ENCODE assay signal across 1 cellular context in the genomic region with DNA sequence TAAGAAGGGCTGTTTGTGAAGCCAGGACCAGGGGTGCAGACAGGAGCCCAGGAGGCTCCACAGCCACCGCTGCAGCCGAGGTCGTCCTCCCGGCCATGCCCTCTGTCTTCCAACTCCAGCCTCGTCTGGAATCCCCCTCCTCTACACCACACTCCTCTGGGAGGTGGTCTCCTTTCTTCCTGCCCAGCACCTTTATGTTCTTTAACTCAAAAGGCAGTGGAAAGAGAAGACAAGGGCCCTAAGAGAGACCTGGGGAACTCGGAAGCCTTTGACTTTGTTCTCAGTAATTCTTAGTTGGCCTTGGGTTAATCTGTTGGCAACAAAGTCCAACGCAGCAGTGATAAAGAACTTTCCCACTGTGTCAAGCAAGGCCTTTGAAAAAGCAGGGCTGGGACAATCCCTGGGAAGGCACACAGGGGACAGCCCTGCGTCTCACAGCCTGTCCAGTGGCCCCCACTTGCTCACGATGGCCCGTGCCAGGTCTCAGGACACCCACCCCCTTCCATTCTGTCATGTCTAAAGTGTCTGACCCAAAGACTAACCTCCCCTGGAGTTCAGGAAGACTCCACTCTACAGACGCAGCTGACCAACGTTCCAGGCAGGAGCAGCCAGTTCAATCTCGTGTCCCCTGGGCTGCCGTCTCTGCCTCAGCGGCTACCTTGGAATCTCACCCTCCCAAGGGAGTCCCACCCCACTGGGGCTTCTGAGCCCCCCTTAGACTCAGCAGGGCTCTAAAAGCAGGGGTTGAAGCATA.
A peak's percentile ranks its signal among the peaks of the same experiment; 100 is the strongest.
TF ChIP-seq lines count a peak whose summit lies in the region.

No MANE protein-coding gene starts in this region.

TF ChIP-seq in HepG2, 621 proteins besides CTCF, POLR2A, EP300 and RAD21 (continued from another document and continues in another):
- TF ChIP-seq, protein P1, sequence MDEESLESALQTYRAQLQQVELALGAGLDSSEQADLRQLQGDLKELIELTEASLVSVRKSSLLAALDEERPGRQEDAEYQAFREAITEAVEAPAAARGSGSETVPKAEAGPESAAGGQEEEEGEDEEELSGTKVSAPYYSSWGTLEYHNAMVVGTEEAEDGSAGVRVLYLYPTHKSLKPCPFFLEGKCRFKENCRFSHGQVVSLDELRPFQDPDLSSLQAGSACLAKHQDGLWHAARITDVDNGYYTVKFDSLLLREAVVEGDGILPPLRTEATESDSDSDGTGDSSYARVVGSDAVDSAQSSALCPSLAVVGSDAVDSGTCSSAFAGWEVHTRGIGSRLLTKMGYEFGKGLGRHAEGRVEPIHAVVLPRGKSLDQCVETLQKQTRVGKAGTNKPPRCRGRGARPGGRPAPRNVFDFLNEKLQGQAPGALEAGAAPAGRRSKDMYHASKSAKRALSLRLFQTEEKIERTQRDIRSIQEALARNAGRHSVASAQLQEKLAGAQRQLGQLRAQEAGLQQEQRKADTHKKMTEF (CRISPR knock-in tag; IDR thresholded peaks at IDR 0.05) = peak; percentile 82
- TF ChIP-seq NR2C2 (CRISPR knock-in tag; IDR thresholded peaks at IDR 0.05; ENCODE audit: borderline replicate concordance) = peak; percentile 76
- TF ChIP-seq ZNF746 (CRISPR knock-in tag; IDR thresholded peaks at IDR 0.05) = 0 out of 2 replicates have a peak, but pooled peaks have one; percentile 2
- peak; percentile 62; the same call in 1 of the 2 replicates for TF ChIP-seq MYNN (CRISPR knock-in tag; IDR thresholded peaks at IDR 0.05; ENCODE audit: low read depth)
- TF ChIP-seq, protein P2, sequence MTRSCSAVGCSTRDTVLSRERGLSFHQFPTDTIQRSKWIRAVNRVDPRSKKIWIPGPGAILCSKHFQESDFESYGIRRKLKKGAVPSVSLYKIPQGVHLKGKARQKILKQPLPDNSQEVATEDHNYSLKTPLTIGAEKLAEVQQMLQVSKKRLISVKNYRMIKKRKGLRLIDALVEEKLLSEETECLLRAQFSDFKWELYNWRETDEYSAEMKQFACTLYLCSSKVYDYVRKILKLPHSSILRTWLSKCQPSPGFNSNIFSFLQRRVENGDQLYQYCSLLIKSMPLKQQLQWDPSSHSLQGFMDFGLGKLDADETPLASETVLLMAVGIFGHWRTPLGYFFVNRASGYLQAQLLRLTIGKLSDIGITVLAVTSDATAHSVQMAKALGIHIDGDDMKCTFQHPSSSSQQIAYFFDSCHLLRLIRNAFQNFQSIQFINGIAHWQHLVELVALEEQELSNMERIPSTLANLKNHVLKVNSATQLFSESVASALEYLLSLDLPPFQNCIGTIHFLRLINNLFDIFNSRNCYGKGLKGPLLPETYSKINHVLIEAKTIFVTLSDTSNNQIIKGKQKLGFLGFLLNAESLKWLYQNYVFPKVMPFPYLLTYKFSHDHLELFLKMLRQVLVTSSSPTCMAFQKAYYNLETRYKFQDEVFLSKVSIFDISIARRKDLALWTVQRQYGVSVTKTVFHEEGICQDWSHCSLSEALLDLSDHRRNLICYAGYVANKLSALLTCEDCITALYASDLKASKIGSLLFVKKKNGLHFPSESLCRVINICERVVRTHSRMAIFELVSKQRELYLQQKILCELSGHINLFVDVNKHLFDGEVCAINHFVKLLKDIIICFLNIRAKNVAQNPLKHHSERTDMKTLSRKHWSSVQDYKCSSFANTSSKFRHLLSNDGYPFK (CRISPR knock-in tag; IDR thresholded peaks at IDR 0.05; ENCODE audit: borderline replicate concordance) = peak; percentile 58; the same call in 1 of the 2 replicates
- TF ChIP-seq ZNF12 (CRISPR knock-in tag; IDR thresholded peaks at IDR 0.05) = 0 out of 2 replicates have a peak, but pooled peaks have one; percentile 25
- peak; percentile 87 for TF ChIP-seq CBX5 (CRISPR knock-in tag; IDR thresholded peaks at IDR 0.05; ENCODE audit: borderline replicate concordance)
- 0 out of 2 replicates have a peak, but pooled peaks have one; percentile 45 for TF ChIP-seq MIER2 (CRISPR knock-in tag; IDR thresholded peaks at IDR 0.05)
- TF ChIP-seq ESRRA (CRISPR knock-in tag; IDR thresholded peaks at IDR 0.05; ENCODE audit: low read depth) = peak; percentile 77; the same call in 1 of the 2 replicates
- TF ChIP-seq, protein P3, sequence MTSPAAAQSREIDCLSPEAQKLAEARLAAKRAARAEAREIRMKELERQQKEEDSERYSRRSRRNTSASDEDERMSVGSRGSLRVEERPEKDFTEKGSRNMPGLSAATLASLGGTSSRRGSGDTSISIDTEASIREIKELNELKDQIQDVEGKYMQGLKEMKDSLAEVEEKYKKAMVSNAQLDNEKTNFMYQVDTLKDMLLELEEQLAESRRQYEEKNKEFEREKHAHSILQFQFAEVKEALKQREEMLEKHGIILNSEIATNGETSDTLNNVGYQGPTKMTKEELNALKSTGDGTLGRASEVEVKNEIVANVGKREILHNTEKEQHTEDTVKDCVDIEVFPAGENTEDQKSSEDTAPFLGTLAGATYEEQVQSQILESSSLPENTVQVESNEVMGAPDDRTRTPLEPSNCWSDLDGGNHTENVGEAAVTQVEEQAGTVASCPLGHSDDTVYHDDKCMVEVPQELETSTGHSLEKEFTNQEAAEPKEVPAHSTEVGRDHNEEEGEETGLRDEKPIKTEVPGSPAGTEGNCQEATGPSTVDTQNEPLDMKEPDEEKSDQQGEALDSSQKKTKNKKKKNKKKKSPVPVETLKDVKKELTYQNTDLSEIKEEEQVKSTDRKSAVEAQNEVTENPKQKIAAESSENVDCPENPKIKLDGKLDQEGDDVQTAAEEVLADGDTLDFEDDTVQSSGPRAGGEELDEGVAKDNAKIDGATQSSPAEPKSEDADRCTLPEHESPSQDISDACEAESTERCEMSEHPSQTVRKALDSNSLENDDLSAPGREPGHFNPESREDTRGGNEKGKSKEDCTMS (CRISPR knock-in tag; conservative IDR thresholded peaks at IDR 0.05) = no peak
- TF ChIP-seq REXO4 (CRISPR knock-in tag; IDR thresholded peaks at IDR 0.05; ENCODE audit: borderline replicate concordance) = no peak
- TF ChIP-seq, protein P4, sequence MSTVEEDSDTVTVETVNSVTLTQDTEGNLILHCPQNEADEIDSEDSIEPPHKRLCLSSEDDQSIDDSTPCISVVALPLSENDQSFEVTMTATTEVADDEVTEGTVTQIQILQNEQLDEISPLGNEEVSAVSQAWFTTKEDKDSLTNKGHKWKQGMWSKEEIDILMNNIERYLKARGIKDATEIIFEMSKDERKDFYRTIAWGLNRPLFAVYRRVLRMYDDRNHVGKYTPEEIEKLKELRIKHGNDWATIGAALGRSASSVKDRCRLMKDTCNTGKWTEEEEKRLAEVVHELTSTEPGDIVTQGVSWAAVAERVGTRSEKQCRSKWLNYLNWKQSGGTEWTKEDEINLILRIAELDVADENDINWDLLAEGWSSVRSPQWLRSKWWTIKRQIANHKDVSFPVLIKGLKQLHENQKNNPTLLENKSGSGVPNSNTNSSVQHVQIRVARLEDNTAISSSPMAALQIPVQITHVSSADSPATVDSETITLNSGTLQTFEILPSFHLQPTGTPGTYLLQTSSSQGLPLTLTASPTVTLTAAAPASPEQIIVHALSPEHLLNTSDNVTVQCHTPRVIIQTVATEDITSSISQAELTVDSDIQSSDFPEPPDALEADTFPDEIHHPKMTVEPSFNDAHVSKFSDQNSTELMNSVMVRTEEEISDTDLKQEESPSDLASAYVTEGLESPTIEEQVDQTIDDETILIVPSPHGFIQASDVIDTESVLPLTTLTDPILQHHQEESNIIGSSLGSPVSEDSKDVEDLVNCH (CRISPR knock-in tag; IDR thresholded peaks at IDR 0.05) = no peak
- TF ChIP-seq RBAK (CRISPR knock-in tag; IDR thresholded peaks at IDR 0.05) = 0 out of 2 replicates have a peak, but pooled peaks have one; percentile 66
- no peak for TF ChIP-seq ZFAT (CRISPR knock-in tag; conservative IDR thresholded peaks at IDR 0.05)
- 0 out of 2 replicates have a peak, but pooled peaks have one; percentile 41 for TF ChIP-seq KLF11 (CRISPR knock-in tag; IDR thresholded peaks at IDR 0.05)
- TF ChIP-seq CBFB (CRISPR knock-in tag; IDR thresholded peaks at IDR 0.05) = 0 out of 2 replicates have a peak, but pooled peaks have one; percentile 49
- no peak for TF ChIP-seq ZBTB2 (CRISPR knock-in tag; IDR thresholded peaks at IDR 0.05; ENCODE audit: low read depth)
- TF ChIP-seq MTA3 (CRISPR knock-in tag; IDR thresholded peaks at IDR 0.05) = no peak
- no peak for TF ChIP-seq ZNF234 (CRISPR knock-in tag; conservative IDR thresholded peaks at IDR 0.05)
- peak; percentile 28 for TF ChIP-seq RBM39 (IDR thresholded peaks at IDR 0.05; ENCODE audit: low read depth, low read length, poor library complexity, severe bottlenecking)
- TF ChIP-seq MAZ (IDR thresholded peaks at IDR 0.05; ENCODE audit: borderline replicate concordance, low read depth, low read length) = no peak
- TF ChIP-seq MAZ (CRISPR knock-in tag; IDR thresholded peaks at IDR 0.05; ENCODE audit: low read depth) = peak; percentile 39
- TF ChIP-seq ZNF260 (CRISPR knock-in tag; IDR thresholded peaks at IDR 0.05; ENCODE audit: borderline replicate concordance, low read depth) = no peak
- no peak; the same call in 1 of the 2 replicates for TF ChIP-seq GTF3A (CRISPR knock-in tag; conservative IDR thresholded peaks at IDR 0.05)
- no peak for TF ChIP-seq TAF15 (IDR thresholded peaks at IDR 0.05; ENCODE audit: low read depth, low read length, poor library complexity, severe bottlenecking)
- TF ChIP-seq, protein P5, sequence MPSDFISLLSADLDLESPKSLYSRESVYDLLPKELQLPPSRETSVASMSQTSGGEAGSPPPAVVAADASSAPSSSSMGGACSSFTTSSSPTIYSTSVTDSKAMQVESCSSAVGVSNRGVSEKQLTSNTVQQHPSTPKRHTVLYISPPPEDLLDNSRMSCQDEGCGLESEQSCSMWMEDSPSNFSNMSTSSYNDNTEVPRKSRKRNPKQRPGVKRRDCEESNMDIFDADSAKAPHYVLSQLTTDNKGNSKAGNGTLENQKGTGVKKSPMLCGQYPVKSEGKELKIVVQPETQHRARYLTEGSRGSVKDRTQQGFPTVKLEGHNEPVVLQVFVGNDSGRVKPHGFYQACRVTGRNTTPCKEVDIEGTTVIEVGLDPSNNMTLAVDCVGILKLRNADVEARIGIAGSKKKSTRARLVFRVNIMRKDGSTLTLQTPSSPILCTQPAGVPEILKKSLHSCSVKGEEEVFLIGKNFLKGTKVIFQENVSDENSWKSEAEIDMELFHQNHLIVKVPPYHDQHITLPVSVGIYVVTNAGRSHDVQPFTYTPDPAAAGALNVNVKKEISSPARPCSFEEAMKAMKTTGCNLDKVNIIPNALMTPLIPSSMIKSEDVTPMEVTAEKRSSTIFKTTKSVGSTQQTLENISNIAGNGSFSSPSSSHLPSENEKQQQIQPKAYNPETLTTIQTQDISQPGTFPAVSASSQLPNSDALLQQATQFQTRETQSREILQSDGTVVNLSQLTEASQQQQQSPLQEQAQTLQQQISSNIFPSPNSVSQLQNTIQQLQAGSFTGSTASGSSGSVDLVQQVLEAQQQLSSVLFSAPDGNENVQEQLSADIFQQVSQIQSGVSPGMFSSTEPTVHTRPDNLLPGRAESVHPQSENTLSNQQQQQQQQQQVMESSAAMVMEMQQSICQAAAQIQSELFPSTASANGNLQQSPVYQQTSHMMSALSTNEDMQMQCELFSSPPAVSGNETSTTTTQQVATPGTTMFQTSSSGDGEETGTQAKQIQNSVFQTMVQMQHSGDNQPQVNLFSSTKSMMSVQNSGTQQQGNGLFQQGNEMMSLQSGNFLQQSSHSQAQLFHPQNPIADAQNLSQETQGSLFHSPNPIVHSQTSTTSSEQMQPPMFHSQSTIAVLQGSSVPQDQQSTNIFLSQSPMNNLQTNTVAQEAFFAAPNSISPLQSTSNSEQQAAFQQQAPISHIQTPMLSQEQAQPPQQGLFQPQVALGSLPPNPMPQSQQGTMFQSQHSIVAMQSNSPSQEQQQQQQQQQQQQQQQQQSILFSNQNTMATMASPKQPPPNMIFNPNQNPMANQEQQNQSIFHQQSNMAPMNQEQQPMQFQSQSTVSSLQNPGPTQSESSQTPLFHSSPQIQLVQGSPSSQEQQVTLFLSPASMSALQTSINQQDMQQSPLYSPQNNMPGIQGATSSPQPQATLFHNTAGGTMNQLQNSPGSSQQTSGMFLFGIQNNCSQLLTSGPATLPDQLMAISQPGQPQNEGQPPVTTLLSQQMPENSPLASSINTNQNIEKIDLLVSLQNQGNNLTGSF (CRISPR knock-in tag; IDR thresholded peaks at IDR 0.05) = no peak
- TF ChIP-seq ZNF788 (CRISPR knock-in tag; IDR thresholded peaks at IDR 0.05; ENCODE audit: borderline replicate concordance) = peak; percentile 80; the same call in 1 of the 2 replicates
- TF ChIP-seq ZNF121 (CRISPR knock-in tag; IDR thresholded peaks at IDR 0.05) = no peak
- TF ChIP-seq ZNF354B (CRISPR knock-in tag; IDR thresholded peaks at IDR 0.05) = no peak
- no peak for TF ChIP-seq HOXA9 (CRISPR knock-in tag; IDR thresholded peaks at IDR 0.05; ENCODE audit: borderline replicate concordance)
- no peak for TF ChIP-seq HDAC6 (IDR thresholded peaks at IDR 0.05; ENCODE audit: low read depth, low read length)
- TF ChIP-seq RFX5 (IDR thresholded peaks at IDR 0.05; ENCODE audit: low read depth, low read length) = no peak
- no peak for TF ChIP-seq ZNF264 (CRISPR knock-in tag; IDR thresholded peaks at IDR 0.05)
- TF ChIP-seq, protein P6, sequence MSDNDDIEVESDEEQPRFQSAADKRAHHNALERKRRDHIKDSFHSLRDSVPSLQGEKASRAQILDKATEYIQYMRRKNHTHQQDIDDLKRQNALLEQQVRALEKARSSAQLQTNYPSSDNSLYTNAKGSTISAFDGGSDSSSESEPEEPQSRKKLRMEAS (IDR thresholded peaks at IDR 0.05) = peak; percentile 68; the same call in 1 of the 2 replicates
- TF ChIP-seq BCL3 (CRISPR knock-in tag; IDR thresholded peaks at IDR 0.05) = peak; percentile 13; the same call in 1 of the 2 replicates
- TF ChIP-seq, protein P7, sequence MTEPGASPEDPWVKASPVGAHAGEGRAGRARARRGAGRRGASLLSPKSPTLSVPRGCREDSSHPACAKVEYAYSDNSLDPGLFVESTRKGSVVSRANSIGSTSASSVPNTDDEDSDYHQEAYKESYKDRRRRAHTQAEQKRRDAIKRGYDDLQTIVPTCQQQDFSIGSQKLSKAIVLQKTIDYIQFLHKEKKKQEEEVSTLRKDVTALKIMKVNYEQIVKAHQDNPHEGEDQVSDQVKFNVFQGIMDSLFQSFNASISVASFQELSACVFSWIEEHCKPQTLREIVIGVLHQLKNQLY (CRISPR knock-in tag; IDR thresholded peaks at IDR 0.05) = 0 out of 2 replicates have a peak, but pooled peaks have one; percentile 33
